ENCODE assay signal across 18 cellular contexts in genomic region chr20:50246367-50247195, GRCh38. TPM values are rescaled to one million over a fixed set of nuclear protein-coding genes. Genes with fewer than 3 reads are reported as not detected.
A peak's percentile ranks its signal among the peaks of the same experiment; 100 is the strongest.
DNase-seq lines count a peak whose midpoint lies in the region; ATAC-seq and TF ChIP-seq lines count a peak whose summit lies in the region.
"Had no signal": no experiment of that assay in that cellular context is flagged by ENCODE, and none has a peak within 500 bp of the region (broad histone marks: within the 10 kb centered on the region; RNA-seq: fewer than 3 reads in every experiment).

No MANE protein-coding gene starts in this region.

- no peaks in the 10 kb centered on the region for H3K9me3 ChIP-seq in PC-9 (ENCODE audit: insufficient read depth, low read depth)
- H3K9me3 ChIP-seq: Peyer's patch had no signal

- peaks cover 50% of the 10 kb centered on the region for H3K79me2 ChIP-seq in PC-9 (ENCODE audit: low read depth)

- H3K4me3 ChIP-seq in PC-9 (peak overlapping the region; percentile 49), skin epidermis (no peak overlapping the region)
- H3K4me3 ChIP-seq: Peyer's patch had no signal

- H3K27ac ChIP-seq in PC-9, result peak overlapping the region; percentile 99
- H3K27ac ChIP-seq in skin epidermis, result peak overlapping the region in 20 of 21 experiments; percentile 20 to 91 (median 82)
- H3K27ac ChIP-seq: brain microvascular endothelial cell, Peyer's patch had no signal

- intact Hi-C loops in PC-9 (cut with micrococcal nuclease; ENCODE audit: unreplicated experiment), result no loop called here

- ATAC-seq in HG03039 (IDR thresholded peaks at IDR 0.05; ENCODE audit: unreplicated experiment), result no peak
- ATAC-seq in GM21390 (IDR thresholded peaks at IDR 0.05; ENCODE audit: unreplicated experiment), result no peak
- ATAC-seq: activated naive CD4-positive, alpha-beta T cell treated with anti-CD3 and anti-CD28 coated beads, Interleukin-2, amount 50 U/mL, for 72 hours had no signal

- no peaks in the 10 kb centered on the region for H3K27me3 ChIP-seq in PC-9 (ENCODE audit: insufficient read depth, low read depth)
- H3K27me3 ChIP-seq: brain microvascular endothelial cell, Peyer's patch had no signal

- no peaks in the 10 kb centered on the region for H4K20me1 ChIP-seq in PC-9 (ENCODE audit: insufficient read depth)

- peaks cover 100% of the 10 kb centered on the region for H3K4me1 ChIP-seq in PC-9 (replicated peaks; ENCODE audit: insufficient read depth)

- DNase-seq in ELF-1 (ENCODE audit: low read depth, low spot score) (peak; percentile 42), PC-9 (peak; percentile 78 to 86), iPS-NIHi11 (ENCODE audit: low spot score) (peak; percentile 46), SHP77 (lab: John Stamatoyannopoulos, UW) (no peak)
- no peak for DNase-seq in stimulated activated CD4-positive, alpha-beta T cell treated with anti-CD3 and anti-CD28 coated beads, Interleukin-12 subunit alpha, Interleukin-12 subunit beta, amount 100 ng/mL, for 4 hours
- DNase-seq: activated CD4-positive, alpha-beta T cell treated with anti-CD3 and anti-CD28 coated beads, Interleukin-2, amount 50 U/mL, for 4 hours; activated T-cell treated with anti-CD3 and anti-CD28 coated beads, Interleukin-2, amount 50 U/mL, for 24 hours; brain microvascular endothelial cell; COR-L47; GF-D8; NCI-H2029 treated with DMSO at 0.1 percent for 48 hours; NCI-H526 treated with DMSO at 0.1 percent for 48 hours; Peyer's patch; retina had no signal

- H2AFZ ChIP-seq in PC-9, result no peak overlapping the region

- TF ChIP-seq CTCF in PC-9 (conservative IDR thresholded peaks at IDR 0.05), result no peak

- peak overlapping the region; percentile 76 for H3K4me2 ChIP-seq in PC-9

- H3K36me3 ChIP-seq in PC-9 (ENCODE audit: low read depth), result no peaks in the 10 kb centered on the region
- H3K36me3 ChIP-seq: brain microvascular endothelial cell, Peyer's patch had no signal

- BruUV-seq in PC-9 (replicated peaks; lab: Mats Ljungman, UMichigan), result TSS peak; percentile 38

- H3F3A ChIP-seq in PC-9 (ENCODE audit: insufficient read depth, low read depth), result peaks cover 81% of the 10 kb centered on the region

- CTCF ChIA-PET in PC-9 (lab: Charles Lee), result no interaction called here

- H3K9me2 ChIP-seq in PC-9 (ENCODE audit: insufficient read depth), result no peaks in the 10 kb centered on the region

- POLR2A ChIA-PET in PC-9 (lab: Charles Lee; ENCODE audit: unreplicated experiment), result interaction anchor here (0.6 kb wide), 1 partner anchor 130 kb away, joined by 4 read pairs; no protein-coding TSS in a partner anchor

RNA-seq across cellular contexts. Expression of gene CEBPB, which starts 56.0 kb away (rescaled TPM):
- 112 and 117 TPM in 2 replicates for total RNA-seq in PC-9 (2021)

Comparison
In these comparisons a context has a peak if more than half of its experiments do, and no peak if none do; other contexts are left out.
1. DNase-seq: peak in ELF-1 (single experiment), PC-9 (2 of 2) and iPS-NIHi11 (single experiment); none in stimulated activated CD4-positive, alpha-beta T cell treated with anti-CD3 and anti-CD28 coated beads, Interleukin-12 subunit alpha, Interleukin-12 subunit beta, amount 100 ng/mL, for 4 hours (single experiment) and SHP77 (0 of 2).